Comparison of ENCODE assay signal across 9 cellular contexts in genomic region chr17:58527306-58527705, GRCh38. TPM values are rescaled to one million over a fixed set of nuclear protein-coding genes. Genes with fewer than 3 reads are reported as not detected.
DNase-seq lines count a peak whose midpoint lies in the region; ATAC-seq and TF ChIP-seq lines count a peak whose summit lies in the region.
"Had no signal": no experiment of that assay in that cellular context is flagged by ENCODE, and none has a peak within 500 bp of the region (broad histone marks: within the 10 kb centered on the region; RNA-seq: fewer than 3 reads in every experiment).

No MANE protein-coding gene starts in this region.

- no peak for TF ChIP-seq POLR2A in erythroblast (IDR thresholded peaks at IDR 0.05; ENCODE audit: low read length)

- POLR2A ChIA-PET in BJ (lab: Charles Lee): no interaction called here

- TF ChIP-seq CTCF in BJ (IDR thresholded peaks at IDR 0.05; ENCODE audit: insufficient read depth, low read depth, low read length) (peak; percentile 24; the same call in 1 of the 2 replicates), HFFc6 (IDR thresholded peaks at IDR 0.05) (peak; percentile 58), astrocyte of the spinal cord (IDR thresholded peaks at IDR 0.05; ENCODE audit: low read depth, low read length) (peak; percentile 8), mesothelial cell of epicardium (IDR thresholded peaks at IDR 0.05; ENCODE audit: unreplicated experiment) (no peak)

- H3K4me3 Mint-ChIP-seq in HFFc6 (no peak overlapping the region), mesothelial cell of epicardium (no peak overlapping the region)

- no peaks in the 10 kb centered on the region for H3K27me3 ChIP-seq in BJ (ENCODE audit: control insufficient read depth, insufficient read depth, low read length)

- peaks cover 15% of the 10 kb centered on the region for H3K4me1 Mint-ChIP-seq in HFFc6 (ENCODE audit: low read depth)
- H3K4me1 Mint-ChIP-seq in mesothelial cell of epicardium: peaks cover 12% of the 10 kb centered on the region

- CTCF ChIA-PET in BJ (lab: Yijun Ruan, JAX): interaction anchor here (1.0 to 2.7 kb wide), 4 partner anchors 8 to 176 kb away, joined by 3 to 10 read pairs (median 6); a partner anchor contains a TSS

- no peak for DNase-seq in BJ (ENCODE audit: low read depth)
- no peak for DNase-seq in HFFc6
- DNase-seq in astrocyte of the spinal cord (ENCODE audit: low read depth, low spot score): no peak
- DNase-seq in mesothelial cell of epicardium (ENCODE audit: low spot score in 2 of 2, unreplicated experiment in 2 of 2): no peak
- DNase-seq in erythroblast (lab: John Stamatoyannopoulos, UW): no peak
- no peak for DNase-seq in effector CD8-positive, alpha-beta T cell (lab: John Stamatoyannopoulos, UW)
- DNase-seq: activated gamma-delta T cell treated with Interleukin-2 at 50 U/mL for 16 hours had no signal

- ATAC-seq in GM18858 (IDR thresholded peaks at IDR 0.05; ENCODE audit: unreplicated experiment): no peak
- no peak for ATAC-seq in HG03045 (IDR thresholded peaks at IDR 0.05; ENCODE audit: unreplicated experiment)

- H3K9me3 Mint-ChIP-seq in HFFc6: no peaks in the 10 kb centered on the region
- H3K9me3 Mint-ChIP-seq in mesothelial cell of epicardium: no peaks in the 10 kb centered on the region

- H3K27ac Mint-ChIP-seq in HFFc6 (no peak overlapping the region), mesothelial cell of epicardium (peak overlapping the region; percentile 81)

- H3K4me3 ChIP-seq in BJ (ENCODE audit: low read depth, low read length) (no peak overlapping the region), astrocyte of the spinal cord (ENCODE audit: low read depth, low read length) (no peak overlapping the region)

- peaks cover 18% of the 10 kb centered on the region for H3K27me3 Mint-ChIP-seq in HFFc6 (ENCODE audit: insufficient read depth)
- H3K27me3 Mint-ChIP-seq in mesothelial cell of epicardium (ENCODE audit: low read depth): peaks cover 29% of the 10 kb centered on the region

- in situ Hi-C loops in astrocyte of the spinal cord (cut with HindIII; ENCODE audit: low sequenced_read_pairs): no loop called here

- no peaks in the 10 kb centered on the region for H3K36me3 ChIP-seq in BJ (ENCODE audit: control insufficient read depth, insufficient read depth, low read length)

- H3K36me3 Mint-ChIP-seq in HFFc6 (ENCODE audit: low read depth) (no peaks in the 10 kb centered on the region), mesothelial cell of epicardium (no peaks in the 10 kb centered on the region)

RNA-seq across cellular contexts. Expression of gene MTMR4, which starts 12.9 kb away (rescaled TPM):
- polyA plus RNA-seq in BJ (2011; rRNA removed): 19.5 and 35.2 TPM in 2 replicates
- 75.9 and 96.9 TPM in 2 replicates for polyA minus RNA-seq in BJ (2011; rRNA and poly(A)+ RNA removed)
- total RNA-seq in HFFc6 (2021; fragmentation: NEBNext Ultra II Directional; extraction: Animal tissue kit (Norgen Biotek cat#: 25700)): 10 to 100 TPM; 25.3 to 32.2 (median 28.2) TPM
- 73.1 to 76.8 TPM (median 74.4 TPM) in 3 replicates for total RNA-seq in mesothelial cell of epicardium

RNA-seq across cellular contexts. Expression of gene HSF5, which starts 39.1 kb away (rescaled TPM):
- not detected in 2 replicates for polyA plus RNA-seq in BJ (2011; rRNA removed)
- not detected in 2 replicates for polyA minus RNA-seq in BJ (2011; rRNA and poly(A)+ RNA removed)
- total RNA-seq in HFFc6 (2021; fragmentation: NEBNext Ultra II Directional; extraction: Animal tissue kit (Norgen Biotek cat#: 25700)): not detected
- total RNA-seq in mesothelial cell of epicardium: 0.05 to 0.09 TPM in 2 of 3 replicates, not detected in the other
